In genomic region chr7:98470131-98470985, GRCh38 we compare ENCODE assay signal across 9 cellular contexts.
DNase-seq lines count a peak whose midpoint lies in the region; ATAC-seq and TF ChIP-seq lines count a peak whose summit lies in the region.
"Had no signal": no experiment of that assay in that cellular context is flagged by ENCODE, and none has a peak within 500 bp of the region (broad histone marks: within the 10 kb centered on the region; RNA-seq: fewer than 3 reads in every experiment).

No MANE protein-coding gene starts in this region.

- H3K4me1 ChIP-seq in left lung: peaks cover 0 to 4% of the 10 kb centered on the region in 2 donors
- H3K4me1 ChIP-seq in transverse colon: peaks cover 0 to 10% (median 7%) of the 10 kb centered on the region in 4 donors

- H3K9me3 ChIP-seq in left lung (peaks cover 0 to 7% of the 10 kb centered on the region in 2 donors), transverse colon (no peaks in the 10 kb centered on the region)

- TF ChIP-seq CTCF in left lung (IDR thresholded peaks at IDR 0.05) (no peak), transverse colon (IDR thresholded peaks at IDR 0.05) (no peak), GM20000 (IDR thresholded peaks at IDR 0.05; ENCODE audit: extremely low read depth, missing control alignments) (no peak)

- H3K36me3 Mint-ChIP-seq in activated naive CD8-positive, alpha-beta T cell treated with anti-CD3 and anti-CD28 coated beads, Interleukin-2, amount 10 ng/mL, durations not matched to agents 7 days and 5 days: no peaks in the 10 kb centered on the region

- H3K27me3 ChIP-seq in left lung (peaks cover 0 to 48% of the 10 kb centered on the region in 2 donors), transverse colon (peaks cover 28% of the 10 kb centered on the region)

- no peak for ATAC-seq in activated naive CD8-positive, alpha-beta T cell treated with anti-CD3 and anti-CD28 coated beads, Interleukin-2, amount 10 ng/mL, durations not matched to agents 7 days and 5 days (ENCODE audit: low read depth)
- peak; percentile 95 for ATAC-seq in left lung

- POLR2A ChIA-PET in activated naive CD8-positive, alpha-beta T cell treated with anti-CD3 and anti-CD28 coated beads, Interleukin-2, amount 10 ng/mL, durations not matched to agents 7 days and 5 days (lab: Charles Lee): no interaction called here

- H3K36me3 ChIP-seq in left lung: no peaks in the 10 kb centered on the region
- H3K36me3 ChIP-seq in transverse colon: no peaks in the 10 kb centered on the region

- no peaks in the 10 kb centered on the region for H3K9me3 Mint-ChIP-seq in activated naive CD8-positive, alpha-beta T cell treated with anti-CD3 and anti-CD28 coated beads, Interleukin-2, amount 10 ng/mL, durations not matched to agents 7 days and 5 days

- intact Hi-C loops in left lung (cut with DNase I): no loop called here
- intact Hi-C loops in transverse colon (cut with DNase I; ENCODE audit: low total_unique reads): no loop called here

- WGBS in transverse colon (ENCODE audit: low coverage in 1 of 2), 2 donors: 20 to 37% methylated on average over 4 to 40 of the region's 43 CpGs

- H3K4me1 Mint-ChIP-seq in activated naive CD8-positive, alpha-beta T cell treated with anti-CD3 and anti-CD28 coated beads, Interleukin-2, amount 10 ng/mL, durations not matched to agents 7 days and 5 days: no peaks in the 10 kb centered on the region

- TF ChIP-seq POLR2A in transverse colon (IDR thresholded peaks at IDR 0.05): no peak

- in situ Hi-C loops in transverse colon (cut with MboI; ENCODE audit: low pct_ligation_motif_present in 1 of 4, low pct_unique_long_range_greater_than_20kb in 1 of 4, low sequenced_read_pairs in 3 of 4): no loop called here

- no peak for TF ChIP-seq EP300 in transverse colon (IDR thresholded peaks at IDR 0.05; ENCODE audit: low read depth)

- H3K4me3 Mint-ChIP-seq in activated naive CD8-positive, alpha-beta T cell treated with anti-CD3 and anti-CD28 coated beads, Interleukin-2, amount 10 ng/mL, durations not matched to agents 7 days and 5 days: no peak overlapping the region

- DNase-seq in activated CD4-positive, alpha-beta T cell treated with anti-CD3 and anti-CD28 coated beads for 4 hours: peak; percentile 4 to 13
- no peak for DNase-seq in activated CD4-positive, alpha-beta T cell treated with anti-CD3 and anti-CD28 coated beads, Interleukin-2, amount 50 U/mL, for 1 hour
- peak; percentile 31 for DNase-seq in activated naive CD8-positive, alpha-beta T cell treated with anti-CD3 and anti-CD28 coated beads, Interleukin-2, amount 10 ng/mL, durations not matched to agents 7 days and 5 days
- peak; percentile 49 to 88 for DNase-seq in left lung
- DNase-seq in transverse colon: peak; percentile 78
- no peak for DNase-seq in OCI-M2 (lab: John Stamatoyannopoulos, UW; ENCODE audit: unreplicated experiment)
- DNase-seq in MV-4-11 (lab: John Stamatoyannopoulos, UW): no peak
- DNase-seq in GM20000 (ENCODE audit: low spot score): no peak

- H3K27ac ChIP-seq in left lung (no peak overlapping the region), transverse colon (no peak overlapping the region)
- H3K27ac ChIP-seq: C4-2B had no signal

- no peak overlapping the region for H3K27ac Mint-ChIP-seq in activated naive CD8-positive, alpha-beta T cell treated with anti-CD3 and anti-CD28 coated beads, Interleukin-2, amount 10 ng/mL, durations not matched to agents 7 days and 5 days

- H3K27me3 Mint-ChIP-seq in activated naive CD8-positive, alpha-beta T cell treated with anti-CD3 and anti-CD28 coated beads, Interleukin-2, amount 10 ng/mL, durations not matched to agents 7 days and 5 days: peaks cover 14% of the 10 kb centered on the region

- H3K4me3 ChIP-seq in left lung (no peak overlapping the region), transverse colon (peak overlapping the region in 2 of 4 donors; percentile 12 to 40)

Comparison
In these comparisons a context has a peak if more than half of its experiments do, and no peak if none do; other contexts are left out.
1. DNase-seq: peak in activated CD4-positive, alpha-beta T cell treated with anti-CD3 and anti-CD28 coated beads for 4 hours (2 of 2), activated naive CD8-positive, alpha-beta T cell treated with anti-CD3 and anti-CD28 coated beads, Interleukin-2, amount 10 ng/mL, durations not matched to agents 7 days and 5 days (single experiment), left lung (2 of 2) and transverse colon (single experiment); none in activated CD4-positive, alpha-beta T cell treated with anti-CD3 and anti-CD28 coated beads, Interleukin-2, amount 50 U/mL, for 1 hour (single experiment), OCI-M2 (single experiment), MV-4-11 (single experiment) and GM20000 (single experiment).